In the genomic region with DNA sequence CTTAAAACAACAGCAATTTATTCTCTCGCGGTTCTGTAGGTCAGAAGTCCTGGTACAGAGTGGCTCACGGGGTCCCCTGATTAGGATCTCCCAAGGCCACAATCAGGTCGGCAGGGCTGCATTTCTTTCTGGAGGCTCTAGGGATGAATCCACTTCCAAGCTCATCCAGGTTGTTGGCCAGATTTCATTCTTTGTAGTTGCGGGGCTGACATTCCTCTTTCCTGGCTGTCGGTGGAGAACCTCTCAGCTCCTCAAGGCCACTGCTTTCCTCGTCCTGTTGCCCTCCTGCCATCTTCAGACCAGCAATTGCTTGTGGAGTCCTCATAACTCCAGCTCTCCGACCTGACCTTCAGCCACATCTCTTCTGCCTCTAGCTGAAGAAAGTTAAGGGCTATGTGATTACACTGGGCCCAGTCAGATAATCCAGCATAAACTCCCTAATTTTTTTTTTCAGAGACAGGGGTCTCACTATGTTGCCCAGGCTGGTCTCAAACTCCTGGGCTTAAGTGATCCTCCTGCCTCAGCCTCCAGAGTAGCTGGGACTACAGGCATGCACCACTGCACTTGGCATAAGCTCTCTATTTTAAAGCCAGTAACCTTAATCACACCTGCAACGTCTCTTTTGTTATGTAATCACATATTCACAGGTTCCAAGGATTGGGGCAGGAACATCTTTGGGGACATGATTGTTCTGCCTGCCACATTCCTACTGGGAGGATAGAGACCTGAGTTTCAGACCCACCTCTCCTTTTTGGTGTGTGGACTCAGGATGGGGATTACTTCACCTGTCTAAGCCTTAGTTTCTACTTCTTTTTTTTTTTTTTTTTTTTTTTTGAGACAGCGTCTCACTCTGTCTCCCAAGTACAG, we compare ENCODE assay signal across 15 cellular contexts. TPM values are rescaled to one million over a fixed set of nuclear protein-coding genes. Genes with fewer than 3 reads are reported as not detected.
A peak's percentile ranks its signal among the peaks of the same experiment; 100 is the strongest.
DNase-seq lines count a peak whose midpoint lies in the region; ATAC-seq and TF ChIP-seq lines count a peak whose summit lies in the region.
"Had no signal": no experiment of that assay in that cellular context is flagged by ENCODE, and none has a peak within 500 bp of the region (broad histone marks: within the 10 kb centered on the region; RNA-seq: fewer than 3 reads in every experiment).

No MANE protein-coding gene starts in this region.

- TF ChIP-seq CTCF in WTC11 (IDR thresholded peaks at IDR 0.05) (no peak), esophagus squamous epithelium (IDR thresholded peaks at IDR 0.05) (no peak), left lung (IDR thresholded peaks at IDR 0.05) (no peak)

- H3K27me3 ChIP-seq in esophagus squamous epithelium: peaks cover 0 to 27% (median 0%) of the 10 kb centered on the region in 4 donors
- peaks cover 0 to 18% of the 10 kb centered on the region in 2 donors for H3K27me3 ChIP-seq in left lung

- intact Hi-C loops in esophagus squamous epithelium (cut with DNase I) (no loop called here), left lung (cut with DNase I) (no loop called here)

- no peak for TF ChIP-seq POLR2A in esophagus squamous epithelium (IDR thresholded peaks at IDR 0.05)

- WGBS in esophagus squamous epithelium, 2 donors: 62 to 83% methylated on average over 10 of the region's 10 CpGs

- H3K36me3 Mint-ChIP-seq in activated T-cell treated with anti-CD3 and anti-CD28 coated beads, Interleukin-2, amount 50 U/mL, for 72 hours (ENCODE audit: insufficient read depth in 2 of 2): no peaks in the 10 kb centered on the region
- no peaks in the 10 kb centered on the region for H3K36me3 Mint-ChIP-seq in activated T-cell treated with anti-CD3 and anti-CD28 coated beads, Interleukin-2, amount 50 U/mL, for 24 hours (ENCODE audit: low read depth)
- H3K36me3 Mint-ChIP-seq in WTC11: no peaks in the 10 kb centered on the region

- H3K9me3 ChIP-seq in esophagus squamous epithelium: no peaks in the 10 kb centered on the region
- no peaks in the 10 kb centered on the region for H3K9me3 ChIP-seq in left lung
- H3K9me3 ChIP-seq: A549, Caco-2, HAP-1 had no signal

- no peak overlapping the region for H3K4me3 Mint-ChIP-seq in activated T-cell treated with anti-CD3 and anti-CD28 coated beads, Interleukin-2, amount 50 U/mL, for 72 hours
- H3K4me3 Mint-ChIP-seq in activated T-cell treated with anti-CD3 and anti-CD28 coated beads, Interleukin-2, amount 50 U/mL, for 24 hours: no peak overlapping the region
- H3K4me3 Mint-ChIP-seq in WTC11: no peak overlapping the region
- H3K4me3 Mint-ChIP-seq: CD4-positive, alpha-beta T cell had no signal

- DNase-seq in activated T-cell treated with anti-CD3 and anti-CD28 coated beads, Interleukin-2, amount 50 U/mL, for 72 hours: no peak
- no peak for DNase-seq in activated T-cell treated with anti-CD3 and anti-CD28 coated beads, Interleukin-2, amount 50 U/mL, for 24 hours
- DNase-seq in WTC11 (ENCODE audit: low spot score) (no peak), iPS-NIHi7 (ENCODE audit: extremely low spot score) (peak; percentile 18), esophagus squamous epithelium (lab: John Stamatoyannopoulos, UW) (no peak), left lung (no peak), HUDEP-2 (lab: John Stamatoyannopoulos, UW; ENCODE audit: unreplicated experiment in 76 of 76) (no peak)
- DNase-seq: AML-193; Caco-2; CD4-positive, alpha-beta T cell; GOT3 had no signal

- ATAC-seq in activated T-cell treated with anti-CD3 and anti-CD28 coated beads, Interleukin-2, amount 50 U/mL, for 72 hours (replicated peaks in 1 of 2): no peak
- peak; percentile 16; the same call in 1 of the 2 replicates for ATAC-seq in WTC11
- no peak for ATAC-seq in left lung

- no peak overlapping the region for H3K27ac ChIP-seq in esophagus squamous epithelium
- H3K27ac ChIP-seq in left lung: no peak overlapping the region
- H3K27ac ChIP-seq: 22Rv1, A549, C4-2B had no signal

- H3K36me3 ChIP-seq in esophagus squamous epithelium (no peaks in the 10 kb centered on the region), left lung (no peaks in the 10 kb centered on the region)
- H3K36me3 ChIP-seq: HAP-1 had no signal

- peaks cover 7% of the 10 kb centered on the region for H3K4me1 Mint-ChIP-seq in activated T-cell treated with anti-CD3 and anti-CD28 coated beads, Interleukin-2, amount 50 U/mL, for 72 hours (ENCODE audit: low read depth)
- H3K4me1 Mint-ChIP-seq in activated T-cell treated with anti-CD3 and anti-CD28 coated beads, Interleukin-2, amount 50 U/mL, for 24 hours (ENCODE audit: low read depth): peaks cover 6% of the 10 kb centered on the region
- H3K4me1 Mint-ChIP-seq in WTC11: peaks cover 23% of the 10 kb centered on the region

- H3K4me3 ChIP-seq in esophagus squamous epithelium (no peak overlapping the region), left lung (no peak overlapping the region)
- H3K4me3 ChIP-seq: A549, HAP-1 had no signal

- H3K27ac Mint-ChIP-seq in activated T-cell treated with anti-CD3 and anti-CD28 coated beads, Interleukin-2, amount 50 U/mL, for 72 hours: peak overlapping the region; percentile 20
- no peak overlapping the region for H3K27ac Mint-ChIP-seq in activated T-cell treated with anti-CD3 and anti-CD28 coated beads, Interleukin-2, amount 50 U/mL, for 24 hours
- H3K27ac Mint-ChIP-seq in WTC11: no peak overlapping the region
- H3K27ac Mint-ChIP-seq: CD4-positive, alpha-beta T cell had no signal

- no peaks in the 10 kb centered on the region for H3K9me3 Mint-ChIP-seq in activated T-cell treated with anti-CD3 and anti-CD28 coated beads, Interleukin-2, amount 50 U/mL, for 72 hours
- H3K9me3 Mint-ChIP-seq in activated T-cell treated with anti-CD3 and anti-CD28 coated beads, Interleukin-2, amount 50 U/mL, for 24 hours: no peaks in the 10 kb centered on the region
- H3K9me3 Mint-ChIP-seq in WTC11: peaks cover 7% of the 10 kb centered on the region
- H3K9me3 Mint-ChIP-seq: CD4-positive, alpha-beta T cell had no signal

- no peaks in the 10 kb centered on the region for H3K4me1 ChIP-seq in esophagus squamous epithelium
- no peaks in the 10 kb centered on the region for H3K4me1 ChIP-seq in left lung
- H3K4me1 ChIP-seq: Caco-2 had no signal

- peaks cover 7% of the 10 kb centered on the region for H3K27me3 Mint-ChIP-seq in activated T-cell treated with anti-CD3 and anti-CD28 coated beads, Interleukin-2, amount 50 U/mL, for 72 hours (ENCODE audit: low read depth)
- H3K27me3 Mint-ChIP-seq in activated T-cell treated with anti-CD3 and anti-CD28 coated beads, Interleukin-2, amount 50 U/mL, for 24 hours: peaks cover 5% of the 10 kb centered on the region
- peaks cover 98% of the 10 kb centered on the region for H3K27me3 Mint-ChIP-seq in WTC11 (ENCODE audit: low read depth)

- CTCF ChIA-PET in WTC11 (lab: Charles Lee): interaction anchor here (0.6 to 7.2 kb wide), 5 partner anchors 12 to 92 kb away, joined by 4 to 75 read pairs (median 5); a partner anchor contains a TSS

- POLR2A ChIA-PET in WTC11 (lab: Charles Lee): interaction anchor here (0.8 to 1.0 kb wide), 2 partner anchors 18 to 20 kb away, joined by 5 read pairs; no protein-coding TSS in a partner anchor

TF ChIP-seq in WTC11, 78 proteins besides CTCF, POLR2A, EP300 and RAD21:
- TF ChIP-seq ZNF121 (CRISPR knock-in tag; IDR thresholded peaks at IDR 0.05) (peak; percentile 75; the same call in 1 of the 2 replicates), GTF2I (CRISPR knock-in tag; conservative IDR thresholded peaks at IDR 0.05) (peak; percentile 91), ZNF396 (CRISPR knock-in tag; IDR thresholded peaks at IDR 0.05; ENCODE audit: borderline replicate concordance) (no peak), ZNF317 (CRISPR knock-in tag; IDR thresholded peaks at IDR 0.05; ENCODE audit: borderline replicate concordance, low read depth) (no peak)
- TF ChIP-seq, protein P1, sequence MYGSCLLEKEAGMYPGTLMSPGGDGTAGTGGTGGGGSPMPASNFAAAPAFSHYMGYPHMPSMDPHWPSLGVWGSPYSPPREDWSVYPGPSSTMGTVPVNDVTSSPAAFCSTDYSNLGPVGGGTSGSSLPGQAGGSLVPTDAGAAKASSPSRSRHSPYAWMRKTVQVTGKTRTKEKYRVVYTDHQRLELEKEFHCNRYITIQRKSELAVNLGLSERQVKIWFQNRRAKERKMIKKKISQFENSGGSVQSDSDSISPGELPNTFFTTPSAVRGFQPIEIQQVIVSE (CRISPR knock-in tag; IDR thresholded peaks at IDR 0.05; ENCODE audit: borderline replicate concordance): no peak

RNA-seq across cellular contexts. Expression of a gene that starts 4.1 kb away (rescaled TPM):
- not detected for total RNA-seq in activated T-cell treated with anti-CD3 and anti-CD28 coated beads, Interleukin-2, amount 50 U/mL, for 72 hours
- total RNA-seq in WTC11 (2021) (not detected in 3 replicates), esophagus squamous epithelium (not detected), left lung (not detected)
- total RNA-seq: CD4-positive, alpha-beta T cell had no signal

RNA-seq across cellular contexts. Expression of a gene that starts 19.4 kb away (rescaled TPM):
- total RNA-seq in activated T-cell treated with anti-CD3 and anti-CD28 coated beads, Interleukin-2, amount 50 U/mL, for 72 hours: 1,000 to 10,000 TPM; 2,404 to 2,458 TPM
- total RNA-seq in WTC11 (2021) (466 to 481 TPM (median 475 TPM) in 3 replicates), esophagus squamous epithelium (100 to 1,000 TPM in 3 of 4 donors, 10 to 100 TPM in 1; 96.5 to 311 (median 223) TPM), left lung (100 to 1,000 TPM; 728 to 773 TPM)

RNA-seq across cellular contexts. Expression of a gene that starts 26.4 kb away (rescaled TPM):
- total RNA-seq in activated T-cell treated with anti-CD3 and anti-CD28 coated beads, Interleukin-2, amount 50 U/mL, for 72 hours: under 1 TPM; 0.17 to 0.21 TPM
- total RNA-seq in WTC11 (2021) (4.4 to 5.0 TPM (median 4.4 TPM) in 3 replicates), esophagus squamous epithelium (under 1 TPM; 0.34 to 0.94 (median 0.53) TPM), left lung (under 1 TPM; 0.16 to 0.32 TPM)
